In genomic region chr6:111113731-111114438, GRCh38 we compare ENCODE assay signal across 9 cellular contexts. TPM values are rescaled to one million over a fixed set of nuclear protein-coding genes. Genes with fewer than 3 reads are reported as not detected.
DNase-seq lines count a peak whose midpoint lies in the region; ATAC-seq and TF ChIP-seq lines count a peak whose summit lies in the region.
"Had no signal": no experiment of that assay in that cellular context is flagged by ENCODE, and none has a peak within 500 bp of the region (broad histone marks: within the 10 kb centered on the region; RNA-seq: fewer than 3 reads in every experiment).

No MANE protein-coding gene starts in this region.

- no peak for TF ChIP-seq CTCF in foreskin keratinocyte (conservative IDR thresholded peaks at IDR 0.05)
- TF ChIP-seq CTCF in retinal pigment epithelial cell (conservative IDR thresholded peaks at IDR 0.05; ENCODE audit: low read depth, low read length), result no peak

- H3K4me1 ChIP-seq in foreskin keratinocyte, result no peaks in the 10 kb centered on the region

- H3K27ac ChIP-seq in foreskin keratinocyte, result no peak overlapping the region

- peak; percentile 14 for ATAC-seq in foreskin keratinocyte

- H3K27me3 ChIP-seq in foreskin keratinocyte, result no peaks in the 10 kb centered on the region

- DNase-seq in NOMO-1 treated with DMSO at 0.1 percent for 48 hours (lab: John Stamatoyannopoulos, UW; ENCODE audit: unreplicated experiment), result peak; percentile 17
- DNase-seq in NOMO-1 treated with dmso at 0.1 percent for 144 hours (lab: John Stamatoyannopoulos, UW; ENCODE audit: unreplicated experiment), result no peak
- peak; percentile 64 for DNase-seq in activated CD4-positive, alpha-beta T cell treated with anti-CD3 and anti-CD28 coated beads for 48 hours
- peak in 1 of 2 donors; percentile 20 for DNase-seq in foreskin keratinocyte
- DNase-seq in retinal pigment epithelial cell (ENCODE audit: low read depth), result peak; percentile 46
- no peak for DNase-seq in NCI-H1417 treated with DMSO at 0.1 percent for 48 hours (lab: John Stamatoyannopoulos, UW)
- DNase-seq in NCI-H146 (lab: John Stamatoyannopoulos, UW), result no peak
- DNase-seq in NCI-H1105 (lab: John Stamatoyannopoulos, UW), result no peak

- no peak overlapping the region for H3K4me3 ChIP-seq in retinal pigment epithelial cell (ENCODE audit: low read length)

RNA-seq across cellular contexts. Expression of gene SLC16A10, which starts 26.6 kb away (rescaled TPM):
- total RNA-seq in foreskin keratinocyte, result 0.07 and 0.14 TPM in 2 replicates
- polyA plus RNA-seq in foreskin keratinocyte, result 0.09 TPM in 1 of 2 replicates, not detected in the other
- polyA plus RNA-seq: AG04450 had no signal

Comparison
In these comparisons a context has a peak if more than half of its experiments do, and no peak if none do; other contexts are left out.
1. DNase-seq: peak in NOMO-1 treated with DMSO at 0.1 percent for 48 hours (single experiment), activated CD4-positive, alpha-beta T cell treated with anti-CD3 and anti-CD28 coated beads for 48 hours (single experiment) and retinal pigment epithelial cell (single experiment); none in NOMO-1 treated with dmso at 0.1 percent for 144 hours (single experiment), NCI-H1417 treated with DMSO at 0.1 percent for 48 hours (single experiment), NCI-H146 (single experiment) and NCI-H1105 (single experiment).